In genomic region chr7:116571037-116571436, GRCh38 we compare ENCODE assay signal across 17 cellular contexts. TPM values are rescaled to one million over a fixed set of nuclear protein-coding genes. Genes with fewer than 3 reads are reported as not detected.
DNase-seq lines count a peak whose midpoint lies in the region; TF ChIP-seq lines count a peak whose summit lies in the region.
"Had no signal": no experiment of that assay in that cellular context is flagged by ENCODE, and none has a peak within 500 bp of the region (broad histone marks: within the 10 kb centered on the region; RNA-seq: fewer than 3 reads in every experiment).

No MANE protein-coding gene starts in this region.

- DNase-seq in astrocyte of the spinal cord (ENCODE audit: low read depth, low spot score): peak; percentile 88
- DNase-seq in kidney glomerular epithelial cell (lab: John Stamatoyannopoulos, UW): peak; percentile 21
- DNase-seq in immature natural killer cell: no peak
- no peak for DNase-seq in RPMI8226
- no peak for DNase-seq in amygdala (lab: John Stamatoyannopoulos, UW)
- no peak for DNase-seq in glutamatergic neuron
- DNase-seq: activated CD8-positive, alpha-beta memory T cell treated with anti-CD3 and anti-CD28 coated beads, Interleukin-2, amount 50 U/mL, for 4 hours; BE2C; naive B cell; NCI-H510A; right cardiac atrium; trophoblast cell had no signal

- H3K79me2 ChIP-seq in ACC112 (ENCODE audit: control insufficient read depth, insufficient read depth, low read length, unreplicated experiment): no peaks in the 10 kb centered on the region

- peak overlapping the region; percentile 55 for H2AFZ ChIP-seq in ACC112 (ENCODE audit: low read length, unreplicated experiment)

- no peaks in the 10 kb centered on the region for H3K9me3 Mint-ChIP-seq in immature natural killer cell
- no peaks in the 10 kb centered on the region for H3K9me3 Mint-ChIP-seq in glutamatergic neuron (ENCODE audit: unreplicated experiment)
- H3K9me3 Mint-ChIP-seq: naive B cell had no signal

- H3K27me3 ChIP-seq in ACC112 (ENCODE audit: insufficient read depth, low read length): no peaks in the 10 kb centered on the region
- H3K27me3 ChIP-seq: BE2C had no signal

- H3K27ac ChIP-seq in ACC112 (ENCODE audit: low read depth, low read length): peak overlapping the region; percentile 98
- H3K27ac ChIP-seq in HEK293 (ENCODE audit: extremely low read depth, low read depth, low read length): no peak overlapping the region
- H3K27ac ChIP-seq: HL-60, VCaP had no signal

- no peaks in the 10 kb centered on the region for H3K9me3 ChIP-seq in HEK293 (ENCODE audit: control insufficient read depth, insufficient read depth, low read depth, low read length)
- H3K9me3 ChIP-seq: BE2C had no signal

- H3K4me1 ChIP-seq in ACC112 (ENCODE audit: control insufficient read depth, insufficient read depth, low read length, unreplicated experiment): peaks cover 76% of the 10 kb centered on the region
- no peaks in the 10 kb centered on the region for H3K4me1 ChIP-seq in HEK293 (ENCODE audit: control insufficient read depth, insufficient read depth, low read length)
- H3K4me1 ChIP-seq: BE2C had no signal

- POLR2A ChIA-PET in HEK293 (lab: Yijun Ruan, JAX): interaction anchor here (0.7 kb wide), 1 partner anchor 45 kb away, joined by 3 read pairs; no protein-coding TSS in a partner anchor

- CTCF ChIA-PET in HEK293 (lab: Yijun Ruan, JAX): interaction anchor here (0.6 to 1.9 kb wide), 2 partner anchors 20 to 1522 kb away, joined by 3 to 4 read pairs; no protein-coding TSS in a partner anchor

- H3K27me3 Mint-ChIP-seq in immature natural killer cell (ENCODE audit: low read depth in 3 of 3) (peaks cover 0 to 6% (median 5%) of the 10 kb centered on the region in 3 donors), glutamatergic neuron (ENCODE audit: unreplicated experiment) (peaks cover 1% of the 10 kb centered on the region)

- no peaks in the 10 kb centered on the region for H3K36me3 ChIP-seq in ACC112 (ENCODE audit: insufficient read depth, low read length)
- no peaks in the 10 kb centered on the region for H3K36me3 ChIP-seq in HEK293 (ENCODE audit: control insufficient read depth in 2 of 2, insufficient read depth in 1 of 2, low read length in 2 of 2)
- H3K36me3 ChIP-seq: BE2C had no signal

- no peak for TF ChIP-seq CTCF in HEK293 (tag by site-specific recombination; IDR thresholded peaks at IDR 0.05)
- TF ChIP-seq CTCF in astrocyte of the spinal cord (IDR thresholded peaks at IDR 0.05; ENCODE audit: low read depth, low read length): no peak
- TF ChIP-seq CTCF in glutamatergic neuron (IDR thresholded peaks at IDR 0.05; ENCODE audit: partially characterized antibody, unreplicated experiment): no peak

- H3K4me3 ChIP-seq in ACC112 (ENCODE audit: low read depth, low read length): peak overlapping the region; percentile 22
- H3K4me3 ChIP-seq in HEK293 (ENCODE audit: low read depth, low read length): no peak overlapping the region
- H3K4me3 ChIP-seq in astrocyte of the spinal cord (ENCODE audit: low read depth, low read length): no peak overlapping the region

- no peaks in the 10 kb centered on the region for H3K36me3 Mint-ChIP-seq in immature natural killer cell
- H3K36me3 Mint-ChIP-seq in glutamatergic neuron (ENCODE audit: unreplicated experiment): no peaks in the 10 kb centered on the region
- H3K36me3 Mint-ChIP-seq: activated naive CD8-positive, alpha-beta T cell; naive B cell had no signal

- H3K4me1 Mint-ChIP-seq in immature natural killer cell: no peaks in the 10 kb centered on the region
- H3K4me1 Mint-ChIP-seq in glutamatergic neuron (ENCODE audit: low read depth, unreplicated experiment): no peaks in the 10 kb centered on the region

- no peak overlapping the region for H3K4me3 Mint-ChIP-seq in immature natural killer cell
- no peak overlapping the region for H3K4me3 Mint-ChIP-seq in glutamatergic neuron (ENCODE audit: unreplicated experiment)
- H3K4me3 Mint-ChIP-seq: activated naive CD8-positive, alpha-beta T cell; naive B cell had no signal

- H3K27ac Mint-ChIP-seq in immature natural killer cell: no peak overlapping the region
- no peak overlapping the region for H3K27ac Mint-ChIP-seq in glutamatergic neuron (ENCODE audit: unreplicated experiment)
- H3K27ac Mint-ChIP-seq: activated naive CD8-positive, alpha-beta T cell; naive B cell had no signal

- in situ Hi-C loops in astrocyte of the spinal cord (cut with HindIII; ENCODE audit: low sequenced_read_pairs): no loop called here

TF ChIP-seq in HEK293, 187 proteins besides CTCF, POLR2A, EP300 and RAD21:
- no peak for TF ChIP-seq ZNF585B (tag by site-specific recombination; IDR thresholded peaks at IDR 0.05)
- no peak for TF ChIP-seq ZNF121 (tag by site-specific recombination; IDR thresholded peaks at IDR 0.05)
- no peak for TF ChIP-seq ZNF76 (tag by site-specific recombination; IDR thresholded peaks at IDR 0.05; ENCODE audit: borderline replicate concordance, low read depth)
- TF ChIP-seq ZNF362 (tag by site-specific recombination; IDR thresholded peaks at IDR 0.05): peak; percentile 77
- TF ChIP-seq PRDM6 (tag by site-specific recombination; IDR thresholded peaks at IDR 0.05): peak; percentile 43; the same call in 1 of the 2 replicates
- TF ChIP-seq SP2 (tag by site-specific recombination; IDR thresholded peaks at IDR 0.05): no peak
- TF ChIP-seq SCRT2 (tag by site-specific recombination; IDR thresholded peaks at IDR 0.05): peak; percentile 30; the same call in 1 of the 2 replicates
- no peak for TF ChIP-seq ZNF558 (tag by site-specific recombination; IDR thresholded peaks at IDR 0.05)
- peak; percentile 93 for TF ChIP-seq ZNF184 (tag by site-specific recombination; IDR thresholded peaks at IDR 0.05)
- no peak for TF ChIP-seq ZNF654 (tag by site-specific recombination; IDR thresholded peaks at IDR 0.05; ENCODE audit: low read depth)
- no peak for TF ChIP-seq BCL11A (tag by site-specific recombination; IDR thresholded peaks at IDR 0.05; ENCODE audit: low read depth)
- peak; percentile 84 for TF ChIP-seq PRDM1 (tag by site-specific recombination; IDR thresholded peaks at IDR 0.05)
- no peak for TF ChIP-seq ZNF391 (tag by site-specific recombination; IDR thresholded peaks at IDR 0.05; ENCODE audit: borderline replicate concordance, low read depth)

RNA-seq across cellular contexts. Expression of gene CAV1, which starts 46.2 kb away (rescaled TPM):
- 1 to 10 TPM in 1 of 3 donors, under 1 TPM in 1, not detected in 1; 0.53 to 2.2 TPM for polyA plus RNA-seq in immature natural killer cell
- 0.78 TPM for total RNA-seq in glutamatergic neuron (ENCODE audit: unreplicated experiment)

Comparison
In these comparisons a context has a peak if more than half of its experiments do, and no peak if none do; other contexts are left out.
1. DNase-seq: peak in astrocyte of the spinal cord (single experiment) and kidney glomerular epithelial cell (single experiment); none in immature natural killer cell (0 of 3), RPMI8226 (single experiment), amygdala (0 of 56) and glutamatergic neuron (single experiment).